In the genomic region with DNA sequence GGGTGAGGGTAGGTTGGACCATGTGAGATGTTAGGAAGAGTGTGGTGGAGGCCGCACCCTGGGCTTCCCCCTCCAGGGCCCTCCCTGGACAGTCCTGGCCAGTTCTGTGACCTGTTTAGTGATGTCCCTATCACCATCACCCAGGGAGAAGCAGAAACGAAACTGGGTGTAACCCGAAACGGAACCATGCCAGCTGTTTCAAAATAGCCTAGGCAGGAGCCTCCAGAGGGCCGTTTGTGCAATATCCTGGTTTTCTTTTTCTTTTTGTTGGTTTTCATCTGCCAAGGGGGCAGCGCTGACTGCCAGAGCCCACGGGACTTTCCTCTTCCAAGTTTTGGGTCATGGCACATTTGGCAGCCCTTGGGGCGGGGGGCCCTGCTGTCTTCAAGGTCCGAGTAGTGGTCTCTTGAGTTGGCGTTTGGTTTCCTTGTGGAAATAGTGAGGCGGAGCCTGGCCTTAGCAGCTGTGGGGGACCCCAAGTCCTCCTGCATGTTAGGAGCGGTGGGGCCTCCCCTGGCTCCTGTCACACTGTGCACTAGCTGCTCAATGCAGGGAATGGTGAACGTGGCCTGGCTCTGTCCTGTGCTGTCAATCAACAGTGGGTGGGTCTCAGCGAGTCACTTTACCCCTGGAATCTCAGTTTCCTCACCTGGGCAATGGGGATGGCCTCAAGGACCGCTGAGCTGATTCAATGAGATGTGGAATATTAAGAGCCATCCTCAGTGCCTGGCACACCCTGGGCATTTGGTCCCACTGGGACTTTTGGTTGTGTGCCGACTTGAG, we compare ENCODE assay signal across 9 cellular contexts.
A peak's percentile ranks its signal among the peaks of the same experiment; 100 is the strongest.
DNase-seq lines count a peak whose midpoint lies in the region; ATAC-seq and TF ChIP-seq lines count a peak whose summit lies in the region.
"Had no signal": no experiment of that assay in that cellular context is flagged by ENCODE, and none has a peak within 500 bp of the region (broad histone marks: within the 10 kb centered on the region; RNA-seq: fewer than 3 reads in every experiment).

No MANE protein-coding gene starts in this region.

- no peak overlapping the region for H2BK120ac ChIP-seq in trophoblast cell (ENCODE audit: insufficient read depth, low read length, poor library complexity)

- no peaks in the 10 kb centered on the region for H3K79me1 ChIP-seq in trophoblast cell (ENCODE audit: low read length)

- WGBS in trophoblast cell (ENCODE audit: extremely low coverage, insufficient coverage, insufficient read length): no CpG with 5 or more reads among the region's 16 CpGs

- no peak overlapping the region for H2AFZ ChIP-seq in trophoblast cell (ENCODE audit: insufficient read depth, low read length, poor library complexity)

- peaks cover 0 to 4% (median under 1%) of the 10 kb centered on the region in 4 donors for H3K4me1 ChIP-seq in Peyer's patch
- no peaks in the 10 kb centered on the region for H3K4me1 ChIP-seq in trophoblast cell (ENCODE audit: control insufficient read depth in 1 of 2, insufficient read depth in 2 of 2, low read length in 2 of 2)

- TF ChIP-seq CTCF in Peyer's patch (IDR thresholded peaks at IDR 0.05) (no peak), fibroblast of the aortic adventitia (IDR thresholded peaks at IDR 0.05; ENCODE audit: insufficient read depth, low read length) (no peak)

- H3K4ac ChIP-seq in trophoblast cell (ENCODE audit: low read depth, low read length): no peak overlapping the region

- in situ Hi-C loops in KBM-7 (cut with MboI; ENCODE audit: low pct_unique_long_range_greater_than_20kb, low sequenced_read_pairs): no loop called here

- peak overlapping the region in 3 of 4 donors; percentile 5 to 20 (median 7) for H3K27ac ChIP-seq in Peyer's patch
- no peak overlapping the region for H3K27ac ChIP-seq in trophoblast cell (ENCODE audit: low read depth, low read length)

- peaks cover 0 to 98% (median 0%) of the 10 kb centered on the region in 3 donors for H3K36me3 ChIP-seq in Peyer's patch
- peaks cover 51 to 58% of the 10 kb centered on the region in 2 experiments for H3K36me3 ChIP-seq in trophoblast cell (ENCODE audit: control insufficient read depth in 1 of 2, insufficient read depth in 2 of 2, low read length in 2 of 2)

- H3K23ac ChIP-seq in trophoblast cell (ENCODE audit: low read length): no peak overlapping the region

- no peak overlapping the region for H4K8ac ChIP-seq in trophoblast cell (ENCODE audit: low read depth, low read length)

- H3K27me3 ChIP-seq in Peyer's patch (no peaks in the 10 kb centered on the region), trophoblast cell (ENCODE audit: insufficient read depth, low read length) (no peaks in the 10 kb centered on the region)

- H2BK5ac ChIP-seq in trophoblast cell (ENCODE audit: low read depth, low read length, poor library complexity): no peak overlapping the region

- H3K79me2 ChIP-seq in trophoblast cell (ENCODE audit: control insufficient read depth, insufficient read depth, low read length, poor library complexity): no peaks in the 10 kb centered on the region

- ATAC-seq in GM18873 (IDR thresholded peaks at IDR 0.05; ENCODE audit: low FRiP score, unreplicated experiment) (no peak), GM18870 (IDR thresholded peaks at IDR 0.05; ENCODE audit: unreplicated experiment) (no peak)

- DNase-seq in Ammon's horn (ENCODE audit: low spot score) (peak; percentile 59), Peyer's patch (peak in 2 of 3 donors; percentile 23 to 70), fibroblast of the aortic adventitia (ENCODE audit: low read depth) (peak; percentile 79), trophoblast cell (peak; percentile 27 to 44), NCI-H345 (lab: John Stamatoyannopoulos, UW) (no peak), KBM-7 (no peak)
- DNase-seq: activated CD4-positive, alpha-beta T cell treated with anti-CD3 and anti-CD28 coated beads for 4 hours had no signal

- no peak overlapping the region for H3K4me3 ChIP-seq in Peyer's patch
- no peak overlapping the region for H3K4me3 ChIP-seq in fibroblast of the aortic adventitia (ENCODE audit: low read depth, low read length)
- H3K4me3 ChIP-seq in trophoblast cell (ENCODE audit: low read depth, low read length): no peak overlapping the region

- no peak for TF ChIP-seq POLR2A in Peyer's patch (IDR thresholded peaks at IDR 0.05)

- H3K9me3 ChIP-seq in Peyer's patch: no peaks in the 10 kb centered on the region
- peaks cover 2% of the 10 kb centered on the region for H3K9me3 ChIP-seq in trophoblast cell (ENCODE audit: insufficient read depth, low read depth, low read length)

- no peak overlapping the region for H3K18ac ChIP-seq in trophoblast cell (ENCODE audit: low read length)

- H3K14ac ChIP-seq in trophoblast cell (ENCODE audit: low read length): no peak overlapping the region

- H2AK5ac ChIP-seq in trophoblast cell (ENCODE audit: low read length): no peak overlapping the region

- no peak overlapping the region for H4K12ac ChIP-seq in trophoblast cell (ENCODE audit: low read depth, low read length)

- H2BK12ac ChIP-seq in trophoblast cell (ENCODE audit: low read length): no peak overlapping the region

- no peak overlapping the region for H4K91ac ChIP-seq in trophoblast cell (ENCODE audit: low read depth, low read length)

- no peak overlapping the region for H3K4me2 ChIP-seq in trophoblast cell (ENCODE audit: low read length)

- H3K9ac ChIP-seq in trophoblast cell (ENCODE audit: low read length): no peak overlapping the region

Comparison
In these comparisons a context has a peak if more than half of its experiments do, and no peak if none do; other contexts are left out.
1. DNase-seq: peak in Ammon's horn (single experiment), Peyer's patch (2 of 3), fibroblast of the aortic adventitia (single experiment) and trophoblast cell (2 of 2); none in NCI-H345 (single experiment) and KBM-7 (single experiment).